ENCODE assay signal across 26 cellular contexts in the genomic region with DNA sequence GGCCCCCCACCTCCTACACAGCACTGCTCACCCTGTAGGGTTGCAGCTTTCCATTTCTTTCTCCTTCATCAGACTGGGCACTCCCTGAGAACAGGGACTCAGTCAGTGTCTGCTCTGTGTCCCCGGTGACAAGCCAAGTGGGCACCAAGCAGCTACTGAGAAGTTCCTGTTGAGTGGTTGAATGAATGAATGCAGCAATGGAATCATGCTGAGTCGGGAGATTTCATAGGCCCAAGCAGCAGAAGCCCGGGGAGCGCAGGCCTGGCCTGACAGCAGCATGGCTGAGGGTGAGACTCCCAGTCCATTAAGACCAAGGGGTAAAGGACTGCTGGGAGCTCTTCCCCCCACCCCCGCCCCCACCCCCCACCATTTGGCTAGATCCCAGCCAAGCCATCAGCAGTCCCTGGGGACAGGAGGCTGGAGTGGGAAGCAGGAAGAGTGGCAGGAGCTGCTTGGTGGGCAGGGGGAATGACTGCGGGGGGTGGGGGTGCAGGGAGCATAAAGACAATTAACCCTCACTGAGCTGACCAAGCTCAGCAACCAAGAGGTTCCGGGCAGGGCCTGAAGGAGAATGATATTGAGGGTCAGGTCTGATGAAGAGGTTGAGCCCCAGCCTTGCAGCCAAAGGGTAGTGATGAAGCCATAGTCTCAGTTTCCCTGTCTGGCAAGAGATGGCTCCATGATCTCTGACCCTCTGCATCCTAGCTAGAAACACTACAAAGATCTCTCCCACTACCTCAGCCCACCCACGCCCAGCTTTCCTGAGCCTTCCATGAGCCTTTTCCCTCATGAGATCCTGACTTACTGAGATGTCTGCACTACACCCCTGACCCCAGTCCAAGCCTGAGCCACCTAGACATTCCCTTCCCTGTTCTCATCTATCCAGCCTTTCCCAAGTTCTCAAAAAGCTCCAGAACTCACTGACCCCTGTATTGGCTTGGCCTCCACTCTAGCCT.
"Had no signal": no experiment of that assay in that cellular context is flagged by ENCODE, and none has a peak within 500 bp of the region (broad histone marks: within the 10 kb centered on the region; RNA-seq: fewer than 3 reads in every experiment).

No MANE protein-coding gene starts in this region.

- H3K36me3 Mint-ChIP-seq: activated naive CD4-positive, alpha-beta T cell treated with anti-CD3 and anti-CD28 coated beads, Interleukin-2, amount 10 ng/mL, durations not matched to agents 7 days and 5 days; activated naive CD8-positive, alpha-beta T cell treated with anti-CD3 and anti-CD28 coated beads, Interleukin-2, amount 10 ng/mL, durations not matched to agents 7 days and 5 days; natural killer cell had no signal

- H3K4me1 ChIP-seq: ascending aorta, foreskin keratinocyte, suprapubic skin, tibial artery, upper lobe of right lung had no signal

- H3K27ac Mint-ChIP-seq: activated CD4-positive, alpha-beta memory T cell treated with anti-CD3 and anti-CD28 coated beads, Interleukin-2, amount 10 ng/mL, durations not matched to agents 7 days and 5 days; activated CD4-positive, alpha-beta T cell treated with anti-CD3 and anti-CD28 coated beads, Interleukin-2, amount 10 ng/mL, durations not matched to agents 7 days and 5 days; activated naive CD4-positive, alpha-beta T cell treated with anti-CD3 and anti-CD28 coated beads, Interleukin-2, amount 10 ng/mL, durations not matched to agents 7 days and 5 days; activated naive CD8-positive, alpha-beta T cell treated with anti-CD3 and anti-CD28 coated beads, Interleukin-2, amount 10 ng/mL, durations not matched to agents 7 days and 5 days; activated T-cell treated with anti-CD3 and anti-CD28 coated beads, Interleukin-2, amount 50 U/mL, for 24 hours; dendritic cell treated with granulocyte-macrophage colony-stimulating factor and Interleukin-4, amounts not matched to agents 40 ng/mL and 50 ng/mL, for 4 days; natural killer cell had no signal

- H3K4me3 Mint-ChIP-seq: activated CD4-positive, alpha-beta memory T cell treated with anti-CD3 and anti-CD28 coated beads, Interleukin-2, amount 10 ng/mL, durations not matched to agents 7 days and 5 days; activated CD4-positive, alpha-beta T cell treated with anti-CD3 and anti-CD28 coated beads, Interleukin-2, amount 10 ng/mL, durations not matched to agents 7 days and 5 days; activated naive CD4-positive, alpha-beta T cell treated with anti-CD3 and anti-CD28 coated beads, Interleukin-2, amount 10 ng/mL, durations not matched to agents 7 days and 5 days; activated naive CD8-positive, alpha-beta T cell treated with anti-CD3 and anti-CD28 coated beads, Interleukin-2, amount 10 ng/mL, durations not matched to agents 7 days and 5 days; activated T-cell treated with anti-CD3 and anti-CD28 coated beads, Interleukin-2, amount 50 U/mL, for 24 hours; central memory CD8-positive, alpha-beta T cell; dendritic cell treated with granulocyte-macrophage colony-stimulating factor and Interleukin-4, amounts not matched to agents 40 ng/mL and 50 ng/mL, for 4 days; natural killer cell had no signal

- DNase-seq: activated CD4-positive, alpha-beta memory T cell treated with anti-CD3 and anti-CD28 coated beads, Interleukin-2, amount 10 ng/mL, durations not matched to agents 7 days and 5 days; activated CD4-positive, alpha-beta T cell treated with anti-CD3 and anti-CD28 coated beads, Interleukin-2, amount 10 ng/mL, durations not matched to agents 7 days and 5 days; activated CD4-positive, CD25-positive, alpha-beta regulatory T cell treated with anti-CD3 and anti-CD28 coated beads, Interleukin-2, amount 50 U/mL, for 72 hours; activated CD8-positive, alpha-beta memory T cell treated with anti-CD3 and anti-CD28 coated beads, Interleukin-2, amount 50 U/mL, for 48 hours; activated gamma-delta T cell; activated naive CD4-positive, alpha-beta T cell treated with anti-CD3 and anti-CD28 coated beads, Interleukin-2, amount 10 ng/mL, durations not matched to agents 7 days and 5 days; activated naive CD8-positive, alpha-beta T cell treated with anti-CD3 and anti-CD28 coated beads, Interleukin-2, amount 10 ng/mL, durations not matched to agents 7 days and 5 days; activated T-cell treated with anti-CD3 and anti-CD28 coated beads, Interleukin-2, amount 50 U/mL, for 24 hours; effector CD4-positive, alpha-beta T cell; foreskin keratinocyte; heart right ventricle; left ventricle myocardium inferior; mesendoderm; natural killer cell; stimulated activated CD4-positive, alpha-beta T cell treated with anti-CD3 and anti-CD28 coated beads, Interleukin-15, amount 100 ng/mL, for 24 hours; stimulated activated CD4-positive, alpha-beta T cell treated with anti-CD3 and anti-CD28 coated beads, Interleukin-2, amount 100 ng/mL, for 24 hours; stimulated activated naive CD4-positive, alpha-beta T cell; tibial artery; upper lobe of right lung had no signal

- H3K27ac ChIP-seq: ascending aorta, esophagus muscularis mucosa, foreskin keratinocyte, heart right ventricle, left ventricle myocardium inferior, right atrium auricular region, suprapubic skin, tibial artery, upper lobe of right lung had no signal

- H3K4me1 Mint-ChIP-seq: central memory CD8-positive, alpha-beta T cell had no signal

- H3K36me3 ChIP-seq: ascending aorta, esophagus muscularis mucosa, heart right ventricle, left ventricle myocardium inferior, right atrium auricular region, suprapubic skin, tibial artery, upper lobe of right lung had no signal

- H3K9me3 ChIP-seq: ascending aorta, suprapubic skin, upper lobe of right lung had no signal

- H3K4me3 ChIP-seq: ascending aorta, esophagus muscularis mucosa, heart right ventricle, left ventricle myocardium inferior, lung, right atrium auricular region, suprapubic skin, tibial artery, upper lobe of right lung had no signal
